ENCODE assay signal across 8 cellular contexts in the genomic region with DNA sequence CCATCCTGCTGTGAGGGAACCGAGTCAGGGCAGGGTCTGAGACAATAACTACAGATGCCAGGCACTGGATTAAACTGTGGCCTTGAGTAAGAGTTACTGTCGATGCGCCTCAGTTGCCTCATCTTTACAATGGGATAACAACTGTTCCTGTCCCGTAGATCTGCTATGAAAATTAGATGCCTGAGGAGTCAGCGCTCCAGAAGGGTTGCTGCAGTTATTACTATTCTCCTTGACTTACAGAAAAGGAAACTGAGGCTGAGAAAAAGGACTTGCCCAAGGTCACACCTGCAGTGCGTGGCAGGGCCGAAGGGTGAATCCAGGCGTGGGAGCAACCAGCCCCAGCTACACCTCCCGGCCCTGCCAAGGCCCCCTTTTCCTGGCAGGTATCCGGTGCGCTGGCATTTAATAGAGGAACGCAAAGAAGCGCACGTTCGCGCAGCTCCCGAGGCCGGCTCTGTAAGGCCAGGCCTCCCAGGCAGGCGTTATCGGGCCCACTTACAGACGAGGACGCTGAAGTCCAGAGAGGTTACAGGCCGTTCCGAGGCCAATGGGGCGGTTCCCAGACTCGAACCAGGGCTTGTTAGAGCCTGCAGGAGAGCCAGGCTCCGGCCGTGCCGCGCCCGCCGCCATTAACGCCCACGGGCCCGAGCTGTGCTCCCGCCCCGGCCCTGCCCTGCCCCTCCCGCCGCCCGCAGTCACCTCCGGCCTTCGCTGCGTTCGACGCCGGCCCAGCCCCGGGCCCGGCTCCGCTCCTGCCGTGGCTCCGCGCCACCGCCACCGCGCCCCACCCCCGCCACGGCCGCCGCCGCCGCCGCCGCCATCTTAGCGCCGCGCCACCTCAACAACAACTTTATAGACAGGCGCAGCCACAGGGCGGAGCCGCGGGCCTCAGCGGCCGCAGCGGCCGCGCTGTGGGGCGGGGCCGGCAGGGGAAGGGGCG. TPM values are rescaled to one million over a fixed set of nuclear protein-coding genes. Genes with fewer than 3 reads are reported as not detected.
DNase-seq lines count a peak whose midpoint lies in the region; ATAC-seq and TF ChIP-seq lines count a peak whose summit lies in the region.

A gene (minus strand): TSS at position 852 of the 940 bp plus-strand sequence. CDS start 31 bp downstream, at position 821.

- H3K9me3 Mint-ChIP-seq in GM23338 = no peaks in the 10 kb centered on the region

- H3K4me2 ChIP-seq in GM23338 (peak within 1 kb of the TSS; percentile 95), Loucy (ENCODE audit: low read depth, low read length, poor library complexity, severe bottlenecking) (peak within 1 kb of the TSS; percentile 98)

- H3K9ac ChIP-seq in Loucy (ENCODE audit: low read depth, low read length, poor library complexity, severe bottlenecking) = peak within 1 kb of the TSS; percentile 93

- H3K4me3 ChIP-seq in GM23338 (peak within 1 kb of the TSS; percentile 98), Loucy (ENCODE audit: low read length, poor library complexity, severe bottlenecking) (peak within 1 kb of the TSS; percentile 99), astrocyte of the spinal cord (ENCODE audit: low read depth, low read length) (peak within 1 kb of the TSS; percentile 93), spleen (peak within 1 kb of the TSS; percentile 85 to 100 (median 96))

- peaks cover 20% of the 10 kb centered on the region for H3K36me3 Mint-ChIP-seq in GM23338 (ENCODE audit: low read depth)

- no peaks in the 10 kb centered on the region for H3K9me3 ChIP-seq in Loucy (ENCODE audit: insufficient read depth, low read depth, low read length)
- no peaks in the 10 kb centered on the region for H3K9me3 ChIP-seq in spleen

- intact Hi-C loops in spleen (cut with DNase I; ENCODE audit: low total_unique reads) = no loop called here

- peak within 1 kb of the TSS; percentile 83 for H3K27ac Mint-ChIP-seq in GM23338

- H4K20me1 ChIP-seq in GM23338 (replicated peaks; ENCODE audit: insufficient read depth) = no peaks in the 10 kb centered on the region
- peaks cover 15% of the 10 kb centered on the region for H4K20me1 ChIP-seq in Loucy (ENCODE audit: insufficient read depth, low read length, poor library complexity, severe bottlenecking)

- in situ Hi-C loops in astrocyte of the spinal cord (cut with HindIII; ENCODE audit: low sequenced_read_pairs) = no loop called here

- 4 to 7% (median 5%) methylated on average over 29 to 78 of the region's 78 CpGs for WGBS in spleen, 5 donors

- H3F3A ChIP-seq in GM23338 (replicated peaks; ENCODE audit: low read depth) (0 out of 2 replicates have a peak, but pooled peaks cover 6% of the 10 kb centered on the region), Loucy (ENCODE audit: low read depth) (no peaks in the 10 kb centered on the region)

- no peak for TF ChIP-seq CTCF in GM23338 (conservative IDR thresholded peaks at IDR 0.05; ENCODE audit: low read depth in 2 of 2)
- no peak for TF ChIP-seq CTCF in Loucy (conservative IDR thresholded peaks at IDR 0.05; ENCODE audit: low read length)
- TF ChIP-seq CTCF in astrocyte of the spinal cord (IDR thresholded peaks at IDR 0.05; ENCODE audit: low read depth, low read length) = no peak
- no peak for TF ChIP-seq CTCF in spleen (IDR thresholded peaks at IDR 0.05 in 8 of 11, conservative IDR thresholded peaks at IDR 0.05 in 3 of 11)

- H3K4me1 ChIP-seq in GM23338 (ENCODE audit: insufficient read depth) (peaks cover 5% of the 10 kb centered on the region; the same call in 1 of the 2 replicates), Loucy (ENCODE audit: insufficient read depth, low read length, poor library complexity, severe bottlenecking) (peaks cover 33% of the 10 kb centered on the region), spleen (peaks cover 45 to 85% (median 54%) of the 10 kb centered on the region in 6 donors)

- H3K4me3 Mint-ChIP-seq in GM23338 = peak within 1 kb of the TSS; percentile 87

- H3K27me3 Mint-ChIP-seq in GM23338 (ENCODE audit: insufficient read depth, low read depth, poor library complexity) = peaks cover 20% of the 10 kb centered on the region

- H3K79me2 ChIP-seq in GM23338 (replicated peaks; ENCODE audit: insufficient read depth) (peaks cover 7% of the 10 kb centered on the region), Loucy (ENCODE audit: insufficient read depth, low read length) (peaks cover 43% of the 10 kb centered on the region)

- H3K27me3 ChIP-seq in GM23338 (ENCODE audit: insufficient read depth) (no peaks in the 10 kb centered on the region), Loucy (ENCODE audit: insufficient read depth, low read length, poor library complexity, severe bottlenecking) (no peaks in the 10 kb centered on the region), spleen (replicated peaks in 1 of 7) (no peaks in the 10 kb centered on the region)

- H3K36me3 ChIP-seq in GM23338 (ENCODE audit: insufficient read depth) (no peaks in the 10 kb centered on the region; the same call in 1 of the 2 replicates), Loucy (ENCODE audit: insufficient read depth, low read length) (peaks cover 8% of the 10 kb centered on the region; the same call in 1 of the 2 replicates), spleen (peaks cover 0 to 45% (median 17%) of the 10 kb centered on the region in 6 donors)

- H2AFZ ChIP-seq in GM23338 (peak within 1 kb of the TSS; percentile 78), Loucy (ENCODE audit: low read length) (peak within 1 kb of the TSS; percentile 94)

- peak; percentile 25 for ATAC-seq in GM23338

- DNase-seq in NCI-H2081 (lab: John Stamatoyannopoulos, UW) (peak; percentile 18 to 28), NCI-H2081 treated with DMSO at 0.1 percent for 48 hours (lab: John Stamatoyannopoulos, UW) (no peak), GM23338 (ENCODE audit: low spot score) (peak; percentile 56), astrocyte of the spinal cord (ENCODE audit: low read depth, low spot score) (no peak), inferior parietal cortex (ENCODE audit: extremely low spot score) (peak; percentile 29), spleen (no peak), DMS153 (lab: John Stamatoyannopoulos, UW) (no peak)

- peak in 1 of 3 donors; percentile 23 for TF ChIP-seq POLR2A in spleen (IDR thresholded peaks at IDR 0.05)

- H3K27ac ChIP-seq in GM23338 (ENCODE audit: low read depth) (no peak within 1 kb of the TSS), spleen (peak within 1 kb of the TSS; percentile 91 to 98 (median 96))

- H3K9me2 ChIP-seq in GM23338 (ENCODE audit: insufficient read depth) (no peaks in the 10 kb centered on the region), Loucy (replicated peaks; ENCODE audit: low read depth, low read length) (no peaks in the 10 kb centered on the region)

- H3K4me1 Mint-ChIP-seq in GM23338 = peaks cover 6% of the 10 kb centered on the region

TF ChIP-seq in GM23338, 12 proteins besides CTCF, POLR2A, EP300 and RAD21:
- TF ChIP-seq NANOG (IDR thresholded peaks at IDR 0.05; ENCODE audit: borderline replicate concordance) (no peak), STAT1 (IDR thresholded peaks at IDR 0.05; ENCODE audit: unreplicated experiment) (no peak), JUNB (IDR thresholded peaks at IDR 0.05; ENCODE audit: unreplicated experiment) (no peak), CREB1 (CRISPR knock-in tag; IDR thresholded peaks at IDR 0.05; ENCODE audit: low read depth) (no peak), POLR2AphosphoS5 (IDR thresholded peaks at IDR 0.05; ENCODE audit: low read depth) (peak; percentile 41; the same call in 1 of the 2 replicates), ZNF331 (CRISPR knock-in tag; IDR thresholded peaks at IDR 0.05; ENCODE audit: low read depth) (no peak)

RNA-seq across cellular contexts. Expression of the gene that starts here (rescaled TPM):
- 21.6 and 23.2 TPM in 2 replicates for total RNA-seq in GM23338 (2014; rRNA removed; shearing (Covaris generic))
- polyA plus RNA-seq in GM23338 (2016; fragmentation: Nextera tagmentation; extraction: Ambion mirVana) = 16.8 and 18.6 TPM in 2 replicates
- total RNA-seq in spleen = 10 to 100 TPM; 22.0 to 40.9 (median 31.7) TPM
- 10 to 100 TPM; 34.3 to 44.9 (median 36.7) TPM for polyA plus RNA-seq in spleen

Comparison
In these comparisons a context has a peak if more than half of its experiments do, and no peak if none do; other contexts are left out.
1. DNase-seq: peak in NCI-H2081 (2 of 2), GM23338 (single experiment) and inferior parietal cortex (single experiment); none in NCI-H2081 treated with DMSO at 0.1 percent for 48 hours (single experiment), astrocyte of the spinal cord (single experiment), spleen (single experiment) and DMS153 (single experiment).
2. Peak in every context shown above with its lines, with median percentiles within 50 percentile points of each other: H3K4me3 ChIP-seq.